Comparison of ENCODE assay signal across 10 cellular contexts in the genomic region with DNA sequence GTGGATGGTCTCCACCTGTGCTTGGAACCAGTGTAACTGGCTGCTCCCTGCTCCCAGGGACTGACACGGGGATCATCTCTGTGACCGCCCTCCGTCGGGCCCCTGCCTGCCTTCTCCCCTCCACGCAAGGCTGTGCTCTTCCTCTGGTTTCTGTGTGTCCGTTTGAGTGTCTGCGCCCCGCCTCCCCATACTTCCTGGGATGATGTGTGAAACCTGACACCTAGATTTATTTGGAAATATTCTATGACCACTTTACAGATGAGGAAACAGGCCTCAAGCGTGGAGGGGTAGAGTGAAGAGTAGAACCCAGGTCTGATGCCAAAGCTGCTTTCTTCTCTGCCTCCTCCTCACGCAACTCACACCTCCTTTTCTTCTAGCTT. TPM values are rescaled to one million over a fixed set of nuclear protein-coding genes. Genes with fewer than 3 reads are reported as not detected.
DNase-seq lines count a peak whose midpoint lies in the region; ATAC-seq, FAIRE-seq and TF ChIP-seq lines count a peak whose summit lies in the region.
"Had no signal": no experiment of that assay in that cellular context is flagged by ENCODE, and none has a peak within 500 bp of the region (broad histone marks: within the 10 kb centered on the region; RNA-seq: fewer than 3 reads in every experiment).

No MANE protein-coding gene starts in this region.

- no peaks in the 10 kb centered on the region for H3K9me3 Mint-ChIP-seq in nephron

- H3K4me3 Mint-ChIP-seq in nephron: peak overlapping the region; percentile 26 to 60 (median 31)

- H3K27ac Mint-ChIP-seq in nephron: peak overlapping the region; percentile 41 to 58 (median 43)

- H3K9me3 ChIP-seq in liver (ENCODE audit: control insufficient read depth in 4 of 4, low read length in 3 of 4): no peaks in the 10 kb centered on the region
- H3K9me3 ChIP-seq in HepG2 (ENCODE audit: low read length): no peaks in the 10 kb centered on the region
- no peaks in the 10 kb centered on the region for H3K9me3 ChIP-seq in duodenal mucosa (ENCODE audit: control insufficient read depth in 1 of 2, low read length in 2 of 2)

- H4K20me1 ChIP-seq in HepG2 (ENCODE audit: insufficient read depth, low read length): no peaks in the 10 kb centered on the region

- H3K27me3 Mint-ChIP-seq in nephron (ENCODE audit: low read depth): peaks cover 26% of the 10 kb centered on the region

- DNase-seq in HepG2 (ENCODE audit: low spot score) (no peak), NCI-H146 treated with DMSO at 0.1 percent for 48 hours (lab: John Stamatoyannopoulos, UW; ENCODE audit: unreplicated experiment) (no peak), globus pallidus (ENCODE audit: low spot score) (no peak), NCI-H510A (lab: John Stamatoyannopoulos, UW) (no peak)
- DNase-seq: effector memory CD4-positive, alpha-beta T cell; stimulated activated CD4-positive, alpha-beta T cell treated with anti-CD3 and anti-CD28 coated beads, Interleukin-15, amount 100 ng/mL, for 24 hours had no signal

- H3K36me3 ChIP-seq in liver (ENCODE audit: control insufficient read depth in 4 of 4, insufficient read depth in 3 of 4, low read depth in 1 of 4, low read length in 3 of 4) (peaks cover 0 to 13% (median 2%) of the 10 kb centered on the region in 4 donors), HepG2 (replicated peaks in 1 of 2; ENCODE audit: control insufficient read depth in 1 of 2, insufficient read depth in 2 of 2, low read length in 2 of 2) (no peaks in the 10 kb centered on the region; a peak in 1 of 5 replicates), duodenal mucosa (ENCODE audit: control insufficient read depth in 1 of 2, insufficient read depth in 2 of 2, low read length in 2 of 2) (peaks cover 0 to 18% of the 10 kb centered on the region in 2 donors)

- TF ChIP-seq EP300 in HepG2 (IDR thresholded peaks at IDR 0.05; ENCODE audit: low read depth in 2 of 2, low read length in 2 of 2) (no peak), HepG2 (CRISPR knock-in tag; IDR thresholded peaks at IDR 0.05; ENCODE audit: borderline replicate concordance) (no peak)

- H3K4me3 ChIP-seq in liver (ENCODE audit: low read depth in 1 of 3, low read length in 3 of 3): no peak overlapping the region
- no peak overlapping the region for H3K4me3 ChIP-seq in HepG2 (replicated peaks in 1 of 3; ENCODE audit: insufficient read depth in 1 of 3, low read depth in 2 of 3, low read length in 3 of 3)
- H3K4me3 ChIP-seq in duodenal mucosa (ENCODE audit: low read depth in 1 of 2, low read length in 2 of 2): no peak overlapping the region

- H3K4me1 ChIP-seq in liver (ENCODE audit: control insufficient read depth in 4 of 4, insufficient read depth in 4 of 4, low read length in 3 of 4) (peaks cover 7 to 47% (median 38%) of the 10 kb centered on the region in 4 donors), HepG2 (ENCODE audit: insufficient read depth, low read length) (peaks cover 20% of the 10 kb centered on the region), duodenal mucosa (ENCODE audit: control insufficient read depth in 1 of 2, insufficient read depth in 2 of 2, low read length in 2 of 2) (peaks cover 14 to 18% of the 10 kb centered on the region in 2 donors)

- TF ChIP-seq CTCF in liver (IDR thresholded peaks at IDR 0.05; ENCODE audit: low read depth, low read length, missing input control) (no peak), HepG2 (CRISPR knock-in tag; IDR thresholded peaks at IDR 0.05) (no peak), nephron (IDR thresholded peaks at IDR 0.05; ENCODE audit: unreplicated experiment in 3 of 3) (no peak)

- TF ChIP-seq RAD21 in liver (IDR thresholded peaks at IDR 0.05) (no peak), HepG2 (CRISPR knock-in tag; IDR thresholded peaks at IDR 0.05) (no peak)

- POLR2A ChIA-PET in HepG2 (lab: Yijun Ruan, JAX): no interaction called here

- no peak overlapping the region for H2AFZ ChIP-seq in HepG2 (ENCODE audit: low read length)

- H3K27me3 ChIP-seq in liver (ENCODE audit: control insufficient read depth in 4 of 4, insufficient read depth in 4 of 4, low read length in 3 of 4) (no peaks in the 10 kb centered on the region), HepG2 (ENCODE audit: control insufficient read depth in 1 of 2, insufficient read depth in 2 of 2, low read length in 2 of 2) (peaks cover 0 to 3% of the 10 kb centered on the region in 2 experiments; a peak in 1 of 5 replicates), duodenal mucosa (ENCODE audit: control insufficient read depth in 1 of 2, insufficient read depth in 2 of 2, low read length in 2 of 2) (no peaks in the 10 kb centered on the region)

- BruUV-seq in HepG2 (replicated peaks; lab: Mats Ljungman, UMichigan): no TSS peak

- H3K9ac ChIP-seq in liver (ENCODE audit: low read depth in 1 of 2, low read length in 2 of 2) (no peak overlapping the region), HepG2 (ENCODE audit: insufficient read depth, low read depth, low read length) (no peak overlapping the region), duodenal mucosa (ENCODE audit: low read depth in 1 of 2, low read length in 2 of 2) (no peak overlapping the region)

- no peak overlapping the region for H3K4me2 ChIP-seq in HepG2 (ENCODE audit: low read depth, low read length)

- FAIRE-seq in HepG2 (lab: Jason Lieb, UNC): no peak

- CTCF ChIA-PET in HepG2 (lab: Yijun Ruan, JAX; ENCODE audit: low intra/inter-chr PET ratio, low total read pairs): no interaction called here

- H3K27ac ChIP-seq in liver (ENCODE audit: low read depth in 1 of 2, low read length in 2 of 2): peak overlapping the region; percentile 37 to 76
- no peak overlapping the region for H3K27ac ChIP-seq in HepG2 (ENCODE audit: extremely low read length, insufficient read depth, low read length)
- H3K27ac ChIP-seq in duodenal mucosa (ENCODE audit: low read depth, low read length): peak overlapping the region; percentile 21

- H3K4me1 Mint-ChIP-seq in nephron: peaks cover 47% of the 10 kb centered on the region

- no peaks in the 10 kb centered on the region for H3K79me2 ChIP-seq in HepG2 (ENCODE audit: insufficient read depth, low read length)

- in situ Hi-C loops in HepG2 (cut with HindIII; ENCODE audit: extremely low pct_ligation_motif_present, low pct_unique_long_range_greater_than_20kb): loop anchor here (5.0 kb wide), 1 partner anchor 35 kb away; no protein-coding TSS in a partner anchor

- intact Hi-C loops in HepG2 (cut with micrococcal nuclease; ENCODE audit: unreplicated experiment): no loop called here

- no peak for ATAC-seq in HepG2
- ATAC-seq in GM21825 (IDR thresholded peaks at IDR 0.05; ENCODE audit: unreplicated experiment): no peak

- no peaks in the 10 kb centered on the region for H3K36me3 Mint-ChIP-seq in nephron (ENCODE audit: low read depth)

- no peak for TF ChIP-seq POLR2A in HepG2 (IDR thresholded peaks at IDR 0.05; ENCODE audit: insufficient read depth in 1 of 2, low read depth in 2 of 2, low read length in 2 of 2)

- 88% methylated on average over 10 of the region's 10 CpGs for whole genome bisulfite sequencing in liver
- 92% methylated on average over 10 of the region's 10 CpGs for whole genome bisulfite sequencing in HepG2 (ENCODE audit: low lambda C conversion rate)

RNA-seq across cellular contexts. Expression of a gene that starts 24.3 kb away (rescaled TPM):
- 10 to 100 TPM in 1 of 2 donors, 1 to 10 TPM in 1; 5.2 to 17.8 TPM for total RNA-seq in liver
- 10 to 100 TPM; 11.3 to 15.2 TPM for polyA plus RNA-seq in liver
- total RNA-seq in HepG2 (2016; rRNA removed; fragmentation: Illumina TruSeq; extraction: Trizol): 6.3 and 7.2 TPM in 2 replicates
- 1.6 and 1.8 TPM in 2 replicates for total RNA-seq in HepG2 (2016; cell fraction: cytosol; rRNA removed; fragmentation: Illumina TruSeq; extraction: Trizol; ENCODE audit: low read depth)
- total RNA-seq in HepG2 (2016; cell fraction: insoluble cytoplasmic fraction; rRNA removed; fragmentation: Illumina TruSeq; extraction: Trizol): 5.6 and 7.1 TPM in 2 replicates
- 5.1 and 6.4 TPM in 2 replicates for total RNA-seq in HepG2 (2016; cell fraction: membrane; rRNA removed; fragmentation: Illumina TruSeq; extraction: Trizol)
- total RNA-seq in HepG2 (2016; cell fraction: nucleus; rRNA removed; fragmentation: Illumina TruSeq; extraction: Trizol): 4.2 and 4.7 TPM in 2 replicates
- 12.1 and 13.7 TPM in 2 replicates for polyA plus RNA-seq in HepG2 (2011; rRNA removed)
- polyA plus RNA-seq in HepG2 (2011; cell fraction: cytosol; rRNA removed): 9.5 and 10.4 TPM in 2 replicates
- 22.0 and 26.7 TPM in 2 replicates for polyA plus RNA-seq in HepG2 (2011; cell fraction: nucleus; rRNA removed)
- 7.7 and 7.8 TPM in 2 replicates for polyA plus RNA-seq in HepG2 (2012)
- polyA plus RNA-seq in HepG2 (2016; cell fraction: cytosol; fragmentation: Illumina TruSeq; extraction: Trizol; ENCODE audit: low read depth): 1.6 and 1.8 TPM in 2 replicates
- polyA plus RNA-seq in HepG2 (2016; cell fraction: insoluble cytoplasmic fraction; fragmentation: Illumina TruSeq; extraction: Trizol; ENCODE audit: low read depth): 7.0 and 8.1 TPM in 2 replicates
- polyA plus RNA-seq in HepG2 (2016; cell fraction: membrane; fragmentation: Illumina TruSeq; extraction: Trizol; ENCODE audit: low read depth): 4.6 and 4.8 TPM in 2 replicates
- 12.0 and 13.6 TPM in 2 replicates for polyA plus RNA-seq in HepG2 (2016; cell fraction: nucleus; fragmentation: Illumina TruSeq; extraction: Trizol; ENCODE audit: insufficient read depth, low read depth)
- 12.3 and 19.3 TPM in 2 replicates for polyA minus RNA-seq in HepG2 (2011; rRNA and poly(A)+ RNA removed; ENCODE audit: low replicate concordance)
- polyA minus RNA-seq in HepG2 (2011; cell fraction: cytosol; rRNA and poly(A)+ RNA removed): 6.8 and 10.5 TPM in 2 replicates
- 6.1 and 6.2 TPM in 2 replicates for polyA minus RNA-seq in HepG2 (2011; cell fraction: nucleus; rRNA and poly(A)+ RNA removed)

RNA-seq across cellular contexts. Expression of a gene that starts 48.9 kb away (rescaled TPM):
- total RNA-seq in liver (1 to 10 TPM; 6.3 to 9.3 TPM), HepG2 (2016; rRNA removed; fragmentation: Illumina TruSeq; extraction: Trizol) (0.15 and 0.49 TPM in 2 replicates)
- polyA plus RNA-seq in liver (10 to 100 TPM in 1 of 2 donors, 1 to 10 TPM in 1; 6.9 to 16.0 TPM), HepG2 (2011; rRNA removed) (0.18 and 0.39 TPM in 2 replicates)
- total RNA-seq in HepG2 (2016; cell fraction: cytosol; rRNA removed; fragmentation: Illumina TruSeq; extraction: Trizol; ENCODE audit: low read depth): 0.26 and 0.30 TPM in 2 replicates
- 0.32 and 0.39 TPM in 2 replicates for total RNA-seq in HepG2 (2016; cell fraction: insoluble cytoplasmic fraction; rRNA removed; fragmentation: Illumina TruSeq; extraction: Trizol)
- 0.31 and 0.69 TPM in 2 replicates for total RNA-seq in HepG2 (2016; cell fraction: membrane; rRNA removed; fragmentation: Illumina TruSeq; extraction: Trizol)
- total RNA-seq in HepG2 (2016; cell fraction: nucleus; rRNA removed; fragmentation: Illumina TruSeq; extraction: Trizol): 0.25 and 0.50 TPM in 2 replicates
- 0.30 and 0.31 TPM in 2 replicates for polyA plus RNA-seq in HepG2 (2011; cell fraction: cytosol; rRNA removed)
- polyA plus RNA-seq in HepG2 (2011; cell fraction: nucleus; rRNA removed): 0.23 and 0.45 TPM in 2 replicates
- 0.08 and 0.34 TPM in 2 replicates for polyA plus RNA-seq in HepG2 (2012)
- polyA plus RNA-seq in HepG2 (2016; cell fraction: cytosol; fragmentation: Illumina TruSeq; extraction: Trizol; ENCODE audit: low read depth): 0.11 and 0.33 TPM in 2 replicates
- 0.90 and 1.0 TPM in 2 replicates for polyA plus RNA-seq in HepG2 (2016; cell fraction: insoluble cytoplasmic fraction; fragmentation: Illumina TruSeq; extraction: Trizol; ENCODE audit: low read depth)
- polyA plus RNA-seq in HepG2 (2016; cell fraction: membrane; fragmentation: Illumina TruSeq; extraction: Trizol; ENCODE audit: low read depth): 0.25 and 0.31 TPM in 2 replicates
- 0.79 TPM in 1 of 2 replicates, not detected in the other for polyA plus RNA-seq in HepG2 (2016; cell fraction: nucleus; fragmentation: Illumina TruSeq; extraction: Trizol; ENCODE audit: insufficient read depth, low read depth)
- 0.16 and 0.40 TPM in 2 replicates for polyA minus RNA-seq in HepG2 (2011; rRNA and poly(A)+ RNA removed; ENCODE audit: low replicate concordance)
- polyA minus RNA-seq in HepG2 (2011; cell fraction: cytosol; rRNA and poly(A)+ RNA removed): not detected in 2 replicates
- polyA minus RNA-seq in HepG2 (2011; cell fraction: nucleus; rRNA and poly(A)+ RNA removed): 0.26 TPM in 1 of 2 replicates, not detected in the other
